1 cellular context compared by ENCODE assay signal in genomic region chr6:31820051-31820389, GRCh38.
A peak's percentile ranks its signal among the peaks of the same experiment; 100 is the strongest.
TF ChIP-seq lines count a peak whose summit lies in the region.

No MANE protein-coding gene starts in this region.

TF ChIP-seq in HepG2, 621 proteins besides CTCF, POLR2A, EP300 and RAD21 (continued from another document):
- peak; percentile 50; the same call in 1 of the 2 replicates for TF ChIP-seq PRDM10 (CRISPR knock-in tag; IDR thresholded peaks at IDR 0.05; ENCODE audit: low read depth)
- TF ChIP-seq, protein P1, sequence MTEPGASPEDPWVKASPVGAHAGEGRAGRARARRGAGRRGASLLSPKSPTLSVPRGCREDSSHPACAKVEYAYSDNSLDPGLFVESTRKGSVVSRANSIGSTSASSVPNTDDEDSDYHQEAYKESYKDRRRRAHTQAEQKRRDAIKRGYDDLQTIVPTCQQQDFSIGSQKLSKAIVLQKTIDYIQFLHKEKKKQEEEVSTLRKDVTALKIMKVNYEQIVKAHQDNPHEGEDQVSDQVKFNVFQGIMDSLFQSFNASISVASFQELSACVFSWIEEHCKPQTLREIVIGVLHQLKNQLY (CRISPR knock-in tag; IDR thresholded peaks at IDR 0.05): 0 out of 2 replicates have a peak, but pooled peaks have one; percentile 3
- peak; percentile 56; the same call in 1 of the 2 replicates for TF ChIP-seq ZBTB7A (CRISPR knock-in tag; IDR thresholded peaks at IDR 0.05)
- 0 out of 2 replicates have a peak, but pooled peaks have one; percentile 17 for TF ChIP-seq MXD4 (CRISPR knock-in tag; IDR thresholded peaks at IDR 0.05)
- peak; percentile 52; the same call in 1 of the 2 replicates for TF ChIP-seq ZNF430 (CRISPR knock-in tag; IDR thresholded peaks at IDR 0.05)
- TF ChIP-seq UBTF (CRISPR knock-in tag; IDR thresholded peaks at IDR 0.05): no peak
- 0 out of 2 replicates have a peak, but pooled peaks have one; percentile 30 for TF ChIP-seq HNF4G (IDR thresholded peaks at IDR 0.05; ENCODE audit: borderline replicate concordance, low read depth, low read length)
- TF ChIP-seq HNF4G (CRISPR knock-in tag; IDR thresholded peaks at IDR 0.05; ENCODE audit: borderline replicate concordance, low read depth): no peak
- no peak for TF ChIP-seq KAT8 (CRISPR knock-in tag; IDR thresholded peaks at IDR 0.05)
- TF ChIP-seq HIC2 (CRISPR knock-in tag; IDR thresholded peaks at IDR 0.05; ENCODE audit: low read depth): no peak
- TF ChIP-seq ZNF644 (CRISPR knock-in tag; IDR thresholded peaks at IDR 0.05; ENCODE audit: low read depth): peak; percentile 7; the same call in 1 of the 2 replicates
